ENCODE assay signal across 2 cellular contexts in the genomic region with DNA sequence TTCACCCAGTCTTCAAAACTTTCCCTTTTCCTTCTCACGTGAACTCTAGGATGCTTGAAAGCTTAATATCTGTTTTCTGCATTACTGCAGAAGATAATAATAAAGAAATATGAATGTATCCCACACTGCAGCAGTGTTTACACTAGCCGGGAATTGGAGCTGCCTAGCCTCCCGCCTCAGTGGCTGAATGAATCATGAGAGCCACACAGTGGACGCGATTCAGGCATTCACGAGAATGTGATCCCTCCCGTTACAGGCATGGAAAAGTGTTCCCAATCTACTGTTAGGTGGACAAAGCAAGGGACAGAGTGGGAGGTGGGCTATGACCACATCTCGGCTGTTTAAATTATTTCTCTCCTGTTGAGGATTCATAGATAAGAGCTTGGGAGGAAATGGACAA.
TF ChIP-seq lines count a peak whose summit lies in the region.

No MANE protein-coding gene starts in this region.

TF ChIP-seq in H1, 55 proteins besides CTCF, POLR2A, EP300 and RAD21:
- TF ChIP-seq SP4 (IDR thresholded peaks at IDR 0.05; ENCODE audit: low read length) = no peak
- no peak for TF ChIP-seq HDAC2 (IDR thresholded peaks at IDR 0.05; ENCODE audit: borderline replicate concordance in 1 of 2, low read depth in 2 of 2, low read length in 2 of 2)
- no peak for TF ChIP-seq KDM4A (IDR thresholded peaks at IDR 0.05; ENCODE audit: low read depth, low read length, severe bottlenecking)
- no peak for TF ChIP-seq ZNF274 (IDR thresholded peaks at IDR 0.05; ENCODE audit: borderline replicate concordance, extremely low read depth, low read length)
- TF ChIP-seq TBP (IDR thresholded peaks at IDR 0.05; ENCODE audit: low read depth, low read length) = no peak
- no peak for TF ChIP-seq BACH1 (IDR thresholded peaks at IDR 0.05; ENCODE audit: low read length)
- TF ChIP-seq CTBP2 (IDR thresholded peaks at IDR 0.05; ENCODE audit: borderline replicate concordance, insufficient read depth, insufficient read length, low read length) = no peak
- TF ChIP-seq CBX5 (IDR thresholded peaks at IDR 0.05; ENCODE audit: low read depth, low read length) = no peak
- TF ChIP-seq TAF7 (optimal IDR thresholded peaks at IDR 0.05; ENCODE audit: borderline replicate concordance, low read depth, low read length) = no peak
- no peak for TF ChIP-seq CBX8 (IDR thresholded peaks at IDR 0.05; ENCODE audit: borderline replicate concordance, low read depth, low read length)
- no peak for TF ChIP-seq SRF (IDR thresholded peaks at IDR 0.05; ENCODE audit: low read depth, low read length)
- TF ChIP-seq, protein P1, sequence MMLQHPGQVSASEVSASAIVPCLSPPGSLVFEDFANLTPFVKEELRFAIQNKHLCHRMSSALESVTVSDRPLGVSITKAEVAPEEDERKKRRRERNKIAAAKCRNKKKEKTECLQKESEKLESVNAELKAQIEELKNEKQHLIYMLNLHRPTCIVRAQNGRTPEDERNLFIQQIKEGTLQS (IDR thresholded peaks at IDR 0.05; ENCODE audit: insufficient read depth, low read depth, low read length) = no peak

TF ChIP-seq in liver, 16 proteins besides CTCF, POLR2A, EP300 and RAD21:
- no peak for TF ChIP-seq HNF4G (IDR thresholded peaks at IDR 0.05)
- no peak for TF ChIP-seq FOXA2 (IDR thresholded peaks at IDR 0.05)
- no peak for TF ChIP-seq HNF4A (conservative IDR thresholded peaks at IDR 0.05)
- no peak for TF ChIP-seq RXRA (IDR thresholded peaks at IDR 0.05)
- TF ChIP-seq, protein P2, sequence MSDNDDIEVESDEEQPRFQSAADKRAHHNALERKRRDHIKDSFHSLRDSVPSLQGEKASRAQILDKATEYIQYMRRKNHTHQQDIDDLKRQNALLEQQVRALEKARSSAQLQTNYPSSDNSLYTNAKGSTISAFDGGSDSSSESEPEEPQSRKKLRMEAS (IDR thresholded peaks at IDR 0.05) = no peak
- TF ChIP-seq, protein P3, sequence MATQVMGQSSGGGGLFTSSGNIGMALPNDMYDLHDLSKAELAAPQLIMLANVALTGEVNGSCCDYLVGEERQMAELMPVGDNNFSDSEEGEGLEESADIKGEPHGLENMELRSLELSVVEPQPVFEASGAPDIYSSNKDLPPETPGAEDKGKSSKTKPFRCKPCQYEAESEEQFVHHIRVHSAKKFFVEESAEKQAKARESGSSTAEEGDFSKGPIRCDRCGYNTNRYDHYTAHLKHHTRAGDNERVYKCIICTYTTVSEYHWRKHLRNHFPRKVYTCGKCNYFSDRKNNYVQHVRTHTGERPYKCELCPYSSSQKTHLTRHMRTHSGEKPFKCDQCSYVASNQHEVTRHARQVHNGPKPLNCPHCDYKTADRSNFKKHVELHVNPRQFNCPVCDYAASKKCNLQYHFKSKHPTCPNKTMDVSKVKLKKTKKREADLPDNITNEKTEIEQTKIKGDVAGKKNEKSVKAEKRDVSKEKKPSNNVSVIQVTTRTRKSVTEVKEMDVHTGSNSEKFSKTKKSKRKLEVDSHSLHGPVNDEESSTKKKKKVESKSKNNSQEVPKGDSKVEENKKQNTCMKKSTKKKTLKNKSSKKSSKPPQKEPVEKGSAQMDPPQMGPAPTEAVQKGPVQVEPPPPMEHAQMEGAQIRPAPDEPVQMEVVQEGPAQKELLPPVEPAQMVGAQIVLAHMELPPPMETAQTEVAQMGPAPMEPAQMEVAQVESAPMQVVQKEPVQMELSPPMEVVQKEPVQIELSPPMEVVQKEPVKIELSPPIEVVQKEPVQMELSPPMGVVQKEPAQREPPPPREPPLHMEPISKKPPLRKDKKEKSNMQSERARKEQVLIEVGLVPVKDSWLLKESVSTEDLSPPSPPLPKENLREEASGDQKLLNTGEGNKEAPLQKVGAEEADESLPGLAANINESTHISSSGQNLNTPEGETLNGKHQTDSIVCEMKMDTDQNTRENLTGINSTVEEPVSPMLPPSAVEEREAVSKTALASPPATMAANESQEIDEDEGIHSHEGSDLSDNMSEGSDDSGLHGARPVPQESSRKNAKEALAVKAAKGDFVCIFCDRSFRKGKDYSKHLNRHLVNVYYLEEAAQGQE (IDR thresholded peaks at IDR 0.05) = no peak
- TF ChIP-seq NR2F2 (IDR thresholded peaks at IDR 0.05) = no peak
- TF ChIP-seq FOXA1 (IDR thresholded peaks at IDR 0.05) = no peak
- TF ChIP-seq, protein P1 (IDR thresholded peaks at IDR 0.05) = no peak
- TF ChIP-seq EGR1 (IDR thresholded peaks at IDR 0.05; ENCODE audit: low read depth in 2 of 2) = no peak
- no peak for TF ChIP-seq TAF1 (conservative IDR thresholded peaks at IDR 0.05)
- no peak for TF ChIP-seq JUND (IDR thresholded peaks at IDR 0.05)
- TF ChIP-seq SP1 (IDR thresholded peaks at IDR 0.05) = no peak
- TF ChIP-seq GABPA (IDR thresholded peaks at IDR 0.05 in 1 of 2, conservative IDR thresholded peaks at IDR 0.05 in 1 of 2) = no peak
- TF ChIP-seq, protein P4, sequence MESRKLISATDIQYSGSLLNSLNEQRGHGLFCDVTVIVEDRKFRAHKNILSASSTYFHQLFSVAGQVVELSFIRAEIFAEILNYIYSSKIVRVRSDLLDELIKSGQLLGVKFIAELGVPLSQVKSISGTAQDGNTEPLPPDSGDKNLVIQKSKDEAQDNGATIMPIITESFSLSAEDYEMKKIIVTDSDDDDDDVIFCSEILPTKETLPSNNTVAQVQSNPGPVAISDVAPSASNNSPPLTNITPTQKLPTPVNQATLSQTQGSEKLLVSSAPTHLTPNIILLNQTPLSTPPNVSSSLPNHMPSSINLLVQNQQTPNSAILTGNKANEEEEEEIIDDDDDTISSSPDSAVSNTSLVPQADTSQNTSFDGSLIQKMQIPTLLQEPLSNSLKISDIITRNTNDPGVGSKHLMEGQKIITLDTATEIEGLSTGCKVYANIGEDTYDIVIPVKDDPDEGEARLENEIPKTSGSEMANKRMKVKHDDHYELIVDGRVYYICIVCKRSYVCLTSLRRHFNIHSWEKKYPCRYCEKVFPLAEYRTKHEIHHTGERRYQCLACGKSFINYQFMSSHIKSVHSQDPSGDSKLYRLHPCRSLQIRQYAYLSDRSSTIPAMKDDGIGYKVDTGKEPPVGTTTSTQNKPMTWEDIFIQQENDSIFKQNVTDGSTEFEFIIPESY (IDR thresholded peaks at IDR 0.05) = no peak
- TF ChIP-seq YY1 (IDR thresholded peaks at IDR 0.05) = no peak
